1 cellular context compared by ENCODE assay signal in genomic region chr17:18041776-18042175, GRCh38.
A peak's percentile ranks its signal among the peaks of the same experiment; 100 is the strongest.
TF ChIP-seq lines count a peak whose summit lies in the region.

No MANE protein-coding gene starts in this region.

TF ChIP-seq in IMR-90, 13 proteins besides CTCF, POLR2A, EP300 and RAD21:
- TF ChIP-seq SMC3 (IDR thresholded peaks at IDR 0.05; ENCODE audit: low read depth, low read length) (no peak), CEBPB (IDR thresholded peaks at IDR 0.05; ENCODE audit: low read depth, low read length) (peak; percentile 88)
